8 cellular contexts compared by ENCODE assay signal in genomic region chr10:75772153-75772887, GRCh38.
DNase-seq lines count a peak whose midpoint lies in the region; FAIRE-seq and TF ChIP-seq lines count a peak whose summit lies in the region.

No MANE protein-coding gene starts in this region.

- H3K9ac ChIP-seq in skeletal muscle satellite cell (ENCODE audit: low read depth, low read length): peak overlapping the region; percentile 8

- peak overlapping the region; percentile 67 for H3K4me3 Mint-ChIP-seq in activated T-cell treated with anti-CD3 and anti-CD28 coated beads, Interleukin-2, amount 50 U/mL, for 24 hours
- peak overlapping the region; percentile 11 to 81 (median 74) for H3K4me3 Mint-ChIP-seq in IgD-negative memory B cell

- peak overlapping the region; percentile 45 for H3K27ac Mint-ChIP-seq in activated T-cell treated with anti-CD3 and anti-CD28 coated beads, Interleukin-2, amount 50 U/mL, for 24 hours
- H3K27ac Mint-ChIP-seq in IgD-negative memory B cell: no peak overlapping the region

- H3K36me3 Mint-ChIP-seq in activated T-cell treated with anti-CD3 and anti-CD28 coated beads, Interleukin-2, amount 50 U/mL, for 24 hours (ENCODE audit: low read depth): no peaks in the 10 kb centered on the region
- peaks cover 2% of the 10 kb centered on the region for H3K36me3 Mint-ChIP-seq in IgD-negative memory B cell

- no peak for DNase-seq in activated T-cell treated with anti-CD3 and anti-CD28 coated beads, Interleukin-2, amount 50 U/mL, for 24 hours
- DNase-seq in activated T-cell treated with anti-CD3 and anti-CD28 coated beads for 4 hours (no peak), bronchial epithelial cell (ENCODE audit: low read depth) (peak; percentile 26), SHP77 (lab: John Stamatoyannopoulos, UW) (no peak), NCI-H1048 (lab: John Stamatoyannopoulos, UW) (no peak), GM13977 (ENCODE audit: low spot score) (no peak)

- peaks cover 1% of the 10 kb centered on the region for H3K27me3 Mint-ChIP-seq in activated T-cell treated with anti-CD3 and anti-CD28 coated beads, Interleukin-2, amount 50 U/mL, for 24 hours
- peaks cover 5% of the 10 kb centered on the region for H3K27me3 Mint-ChIP-seq in IgD-negative memory B cell

- H3K9me3 ChIP-seq in skeletal muscle satellite cell (replicated peaks; ENCODE audit: low read length): no peaks in the 10 kb centered on the region

- no peaks in the 10 kb centered on the region for H3K36me3 ChIP-seq in bronchial epithelial cell (ENCODE audit: control insufficient read depth, insufficient read depth, low read length)
- no peaks in the 10 kb centered on the region for H3K36me3 ChIP-seq in skeletal muscle satellite cell (ENCODE audit: insufficient read depth, low read length)

- peak overlapping the region; percentile 17 for H3K4me3 ChIP-seq in bronchial epithelial cell (ENCODE audit: low read depth, low read length)
- peak overlapping the region; percentile 51 for H3K4me3 ChIP-seq in skeletal muscle satellite cell (ENCODE audit: low read length)

- peak overlapping the region; percentile 67 for H3K4me2 ChIP-seq in skeletal muscle satellite cell (ENCODE audit: low read length)

- H3K27me3 ChIP-seq in bronchial epithelial cell (ENCODE audit: control insufficient read depth, insufficient read depth, low read length) (no peaks in the 10 kb centered on the region), skeletal muscle satellite cell (ENCODE audit: control insufficient read depth, insufficient read depth, low read length) (peaks cover 10% of the 10 kb centered on the region)

- H3K4me1 Mint-ChIP-seq in activated T-cell treated with anti-CD3 and anti-CD28 coated beads, Interleukin-2, amount 50 U/mL, for 24 hours (ENCODE audit: low read depth): peaks cover 26% of the 10 kb centered on the region
- peaks cover 10 to 14% (median 13%) of the 10 kb centered on the region in 3 donors for H3K4me1 Mint-ChIP-seq in IgD-negative memory B cell

- H3K9me3 Mint-ChIP-seq in activated T-cell treated with anti-CD3 and anti-CD28 coated beads, Interleukin-2, amount 50 U/mL, for 24 hours: no peaks in the 10 kb centered on the region
- peaks cover 0 to under 1% (median 0%) of the 10 kb centered on the region in 3 donors for H3K9me3 Mint-ChIP-seq in IgD-negative memory B cell

- H3K4me1 ChIP-seq in skeletal muscle satellite cell (ENCODE audit: control insufficient read depth, insufficient read depth, low read length): peaks cover 5% of the 10 kb centered on the region

- in situ Hi-C loops in GM13977 (cut with MboI; ENCODE audit: low pct_unique_long_range_greater_than_20kb, low sequenced_read_pairs, unreplicated experiment): no loop called here

- TF ChIP-seq CTCF in bronchial epithelial cell (IDR thresholded peaks at IDR 0.05; ENCODE audit: insufficient read depth, low read length, severe bottlenecking): no peak
- no peak for TF ChIP-seq CTCF in GM13977 (IDR thresholded peaks at IDR 0.05; ENCODE audit: extremely low read depth, insufficient read depth, missing control alignments)

- no peak for FAIRE-seq in bronchial epithelial cell (lab: Jason Lieb, UNC)
